8 cellular contexts compared by ENCODE assay signal in the genomic region with DNA sequence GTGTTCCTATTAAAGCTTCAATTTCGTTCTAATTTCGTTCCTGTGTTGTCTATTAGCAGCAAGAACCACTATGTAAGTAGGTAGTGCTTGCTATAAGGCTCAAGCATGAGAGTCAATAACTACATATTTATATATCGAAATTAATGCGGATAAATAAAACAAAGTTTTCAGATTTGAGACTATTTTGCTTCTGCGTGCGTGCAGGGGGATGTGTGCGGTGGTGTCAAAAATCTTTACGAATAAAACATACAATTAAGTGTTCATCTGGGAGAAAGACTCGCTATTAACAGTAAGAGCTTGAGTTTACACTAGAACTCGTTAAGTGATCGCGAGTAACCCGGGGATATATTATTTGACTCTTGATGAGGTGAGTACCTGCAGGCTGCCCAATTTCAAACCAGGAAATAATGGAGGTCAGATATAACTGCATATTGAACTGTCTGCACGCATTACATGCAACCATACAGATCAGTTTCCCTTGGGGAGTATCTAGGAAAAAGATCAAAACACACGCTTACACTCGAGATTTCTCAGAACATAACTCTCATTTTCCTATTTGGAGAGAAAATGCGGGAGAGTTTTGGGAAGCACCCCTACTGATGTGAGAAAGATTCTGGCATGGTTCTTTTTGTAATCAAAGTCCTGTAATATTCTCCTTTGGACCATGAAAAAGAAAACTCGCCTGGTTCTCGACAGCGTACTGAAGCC. TPM values are rescaled to one million over a fixed set of nuclear protein-coding genes. Genes with fewer than 3 reads are reported as not detected.
DNase-seq lines count a peak whose midpoint lies in the region; ATAC-seq and TF ChIP-seq lines count a peak whose summit lies in the region.

No MANE protein-coding gene starts in this region.

- peak overlapping the region; percentile 83 to 100 for H3K4me3 ChIP-seq in gastroesophageal sphincter

- peaks cover 12% of the 10 kb centered on the region for H3K4me1 Mint-ChIP-seq in WTC11

- TF ChIP-seq CTCF in WTC11 (IDR thresholded peaks at IDR 0.05) (no peak), gastroesophageal sphincter (IDR thresholded peaks at IDR 0.05) (peak in 1 of 4 experiments; percentile 19)

- peaks cover 3 to 22% of the 10 kb centered on the region in 2 donors for H3K36me3 ChIP-seq in gastroesophageal sphincter

- H3K4me1 ChIP-seq in gastroesophageal sphincter = peaks cover 0 to 36% (median 6%) of the 10 kb centered on the region in 3 donors

- no peaks in the 10 kb centered on the region for H3K9me3 ChIP-seq in gastroesophageal sphincter

- ATAC-seq in HG02938 (IDR thresholded peaks at IDR 0.05; ENCODE audit: unreplicated experiment) (peak; percentile 28), WTC11 (no peak), gastroesophageal sphincter (no peak), GM18858 (IDR thresholded peaks at IDR 0.05; ENCODE audit: unreplicated experiment) (no peak), GM19467 (IDR thresholded peaks at IDR 0.05; ENCODE audit: unreplicated experiment) (no peak)

- H3K27me3 ChIP-seq in gastroesophageal sphincter = no peaks in the 10 kb centered on the region

- peak overlapping the region; percentile 83 for H3K27ac Mint-ChIP-seq in WTC11

- H3K36me3 Mint-ChIP-seq in WTC11 = peaks cover 19% of the 10 kb centered on the region

- no peak for TF ChIP-seq EP300 in gastroesophageal sphincter (IDR thresholded peaks at IDR 0.05)

- POLR2A ChIA-PET in WTC11 (lab: Charles Lee) = interaction anchor here (1.0 to 1.4 kb wide), 4 partner anchors 31 to 70 kb away, joined by 3 to 9 read pairs (median 4); a partner anchor contains a TSS

- TF ChIP-seq POLR2A in gastroesophageal sphincter (IDR thresholded peaks at IDR 0.05) = no peak

- H3K4me3 Mint-ChIP-seq in WTC11 = peak overlapping the region; percentile 99

- no peaks in the 10 kb centered on the region; the same call in 1 of the 2 replicates for H3K27me3 Mint-ChIP-seq in WTC11 (ENCODE audit: low read depth)

- 4 to 5% methylated on average over 17 to 18 of the region's 20 CpGs for WGBS in gastroesophageal sphincter (ENCODE audit: low coverage in 1 of 2), 2 donors

- H3K27ac ChIP-seq in gastroesophageal sphincter = peak overlapping the region; percentile 94 to 99 (median 96)

- no peaks in the 10 kb centered on the region for H3K9me3 Mint-ChIP-seq in WTC11

- CTCF ChIA-PET in WTC11 (lab: Charles Lee) = interaction anchor here (1.0 to 2.9 kb wide), 8 partner anchors 9 to 970 kb away, joined by 3 to 28 read pairs (median 4); a partner anchor contains a TSS

- peak; percentile 24 for DNase-seq in DMS79 (lab: John Stamatoyannopoulos, UW)
- no peak for DNase-seq in WTC11 (ENCODE audit: low spot score)
- DNase-seq in putamen (ENCODE audit: low spot score) = peak; percentile 5
- DNase-seq in D341Med (ENCODE audit: low spot score) = no peak

TF ChIP-seq in WTC11, 78 proteins besides CTCF, POLR2A, EP300 and RAD21:
- 0 out of 2 replicates have a peak, but pooled peaks have one; percentile 23 for TF ChIP-seq KAT7 (CRISPR knock-in tag; IDR thresholded peaks at IDR 0.05; ENCODE audit: borderline replicate concordance)
- TF ChIP-seq, protein P1, sequence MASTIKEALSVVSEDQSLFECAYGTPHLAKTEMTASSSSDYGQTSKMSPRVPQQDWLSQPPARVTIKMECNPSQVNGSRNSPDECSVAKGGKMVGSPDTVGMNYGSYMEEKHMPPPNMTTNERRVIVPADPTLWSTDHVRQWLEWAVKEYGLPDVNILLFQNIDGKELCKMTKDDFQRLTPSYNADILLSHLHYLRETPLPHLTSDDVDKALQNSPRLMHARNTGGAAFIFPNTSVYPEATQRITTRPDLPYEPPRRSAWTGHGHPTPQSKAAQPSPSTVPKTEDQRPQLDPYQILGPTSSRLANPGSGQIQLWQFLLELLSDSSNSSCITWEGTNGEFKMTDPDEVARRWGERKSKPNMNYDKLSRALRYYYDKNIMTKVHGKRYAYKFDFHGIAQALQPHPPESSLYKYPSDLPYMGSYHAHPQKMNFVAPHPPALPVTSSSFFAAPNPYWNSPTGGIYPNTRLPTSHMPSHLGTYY (CRISPR knock-in tag; IDR thresholded peaks at IDR 0.05) = no peak

RNA-seq across cellular contexts. Expression of a gene that starts 0.8 kb away (rescaled TPM):
- total RNA-seq in WTC11 (2021) = 28.4 to 33.1 TPM (median 29.0 TPM) in 3 replicates
- 100 to 1,000 TPM in 3 of 4 donors, 10 to 100 TPM in 1; 88.2 to 126 (median 111) TPM for total RNA-seq in gastroesophageal sphincter

RNA-seq across cellular contexts. Expression of a gene that starts 30.6 kb away (rescaled TPM):
- total RNA-seq in WTC11 (2021) (0.73 to 1.5 TPM (median 1.4 TPM) in 3 replicates), gastroesophageal sphincter (10 to 100 TPM in 3 of 4 donors, 1 to 10 TPM in 1; 7.8 to 21.5 (median 12.3) TPM)

RNA-seq across cellular contexts. Expression of a gene that starts 46.6 kb away (rescaled TPM):
- total RNA-seq in WTC11 (2021) (5.7 to 6.5 TPM (median 6.1 TPM) in 3 replicates), gastroesophageal sphincter (10 to 100 TPM; 15.3 to 36.6 (median 20.0) TPM)

RNA-seq across cellular contexts. Expression of a gene that starts 46.7 kb away (rescaled TPM):
- total RNA-seq in WTC11 (2021) = 16.0 to 20.7 TPM (median 16.4 TPM) in 3 replicates
- total RNA-seq in gastroesophageal sphincter = 10 to 100 TPM in 2 of 4 donors, 1 to 10 TPM in 2; 5.4 to 11.7 (median 9.7) TPM

Comparison
In these comparisons a context has a peak if more than half of its experiments do, and no peak if none do; other contexts are left out.
1. DNase-seq: peak in DMS79 (single experiment) and putamen (single experiment); none in WTC11 (single experiment) and D341Med (single experiment).